Comparison of ENCODE assay signal across 14 cellular contexts in the genomic region with DNA sequence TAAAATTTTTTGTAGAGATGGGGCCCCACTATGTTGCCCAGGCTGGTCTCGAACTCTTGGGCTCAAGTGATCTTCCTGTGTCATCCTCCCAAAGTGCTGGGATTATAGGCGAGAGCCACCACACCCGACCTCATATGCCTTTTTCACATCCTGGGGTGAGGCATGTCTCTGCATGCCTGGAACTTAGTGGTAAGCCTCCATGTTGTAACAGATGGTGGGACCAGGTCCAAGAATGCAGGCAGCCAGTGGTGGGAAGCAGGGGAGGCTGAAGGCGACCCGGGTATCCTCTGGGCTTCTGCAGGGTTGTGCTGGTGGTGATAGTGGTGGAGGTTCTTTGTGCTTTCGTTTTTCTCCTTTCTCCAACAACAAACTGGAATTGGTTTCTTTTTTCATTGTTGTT. TPM values are rescaled to one million over a fixed set of nuclear protein-coding genes. Genes with fewer than 3 reads are reported as not detected.
A peak's percentile ranks its signal among the peaks of the same experiment; 100 is the strongest.
DNase-seq lines count a peak whose midpoint lies in the region; ATAC-seq, FAIRE-seq and TF ChIP-seq lines count a peak whose summit lies in the region.
"Had no signal": no experiment of that assay in that cellular context is flagged by ENCODE, and none has a peak within 500 bp of the region (broad histone marks: within the 10 kb centered on the region; RNA-seq: fewer than 3 reads in every experiment).

No MANE protein-coding gene starts in this region.

- H3F3A ChIP-seq in GM23248 (ENCODE audit: insufficient read depth) = 0 out of 2 replicates have a peak, but pooled peaks cover 3% of the 10 kb centered on the region

- peaks cover under 1% of the 10 kb centered on the region for H3K9me3 ChIP-seq in AG04450 (ENCODE audit: control insufficient read depth, insufficient read depth, low read length)
- no peaks in the 10 kb centered on the region for H3K9me3 ChIP-seq in GM23248 (ENCODE audit: low read depth)
- H3K9me3 ChIP-seq in kidney (ENCODE audit: control insufficient read depth in 1 of 2, low read length in 2 of 2) = no peaks in the 10 kb centered on the region

- H3K4me2 ChIP-seq in GM23248 (ENCODE audit: unreplicated experiment) = no peak overlapping the region

- intact Hi-C loops in kidney (cut with DNase I) = no loop called here

- H3K27me3 ChIP-seq in AG04450 (ENCODE audit: control insufficient read depth, insufficient read depth, low read length) = peaks cover 4% of the 10 kb centered on the region
- peaks cover 5% of the 10 kb centered on the region; the same call in 1 of the 2 replicates for H3K27me3 ChIP-seq in GM23248 (replicated peaks; ENCODE audit: insufficient read depth)

- H3K79me2 ChIP-seq in GM23248 (ENCODE audit: insufficient read depth) = no peaks in the 10 kb centered on the region

- 20 to 21% methylated on average over 6 of the region's 6 CpGs for WGBS in GM23248 (ENCODE audit: low coverage in 1 of 2, low lambda C conversion rate in 2 of 2, missing lambda C conversion rate in 2 of 2), 2 experiments

- DNase-seq in AG04450 (ENCODE audit: low read depth, low spot score) (peak; percentile 13), GM23248 (peak; percentile 43), NCI-H82 (lab: John Stamatoyannopoulos, UW) (peak; percentile 73), fibroblast of gingiva (ENCODE audit: low read depth) (peak; percentile 34), GOT3 (lab: John Stamatoyannopoulos, UW) (no peak), kidney (no peak), cortex of kidney (lab: John Stamatoyannopoulos, UW) (no peak)
- DNase-seq: C1 segment of cervical spinal cord; effector memory CD4-positive, alpha-beta T cell; NCI-H1930; T-helper 9 cell had no signal

- no peaks in the 10 kb centered on the region for H3K4me1 ChIP-seq in GM23248 (ENCODE audit: insufficient read depth)
- H3K4me1 ChIP-seq in kidney (ENCODE audit: control insufficient read depth in 1 of 2, insufficient read depth in 1 of 2, low read depth in 1 of 2, low read length in 2 of 2) = no peaks in the 10 kb centered on the region

- TF ChIP-seq CTCF in AG04450 (IDR thresholded peaks at IDR 0.05; ENCODE audit: low read depth, low read length) (no peak), kidney (IDR thresholded peaks at IDR 0.05; ENCODE audit: borderline replicate concordance, extremely low read depth, insufficient read depth) (no peak)

- H3K27ac ChIP-seq in AG04450 (ENCODE audit: low read depth, low read length) = no peak overlapping the region
- no peak overlapping the region for H3K27ac ChIP-seq in GM23248
- H3K27ac ChIP-seq in kidney (ENCODE audit: low read depth in 2 of 2, low read length in 2 of 2) = no peak overlapping the region

- no peak overlapping the region for H2AFZ ChIP-seq in GM23248

- no peak for ATAC-seq in HG03354 (IDR thresholded peaks at IDR 0.05; ENCODE audit: poor library complexity, severe bottlenecking, unreplicated experiment)
- ATAC-seq: Panc1; stimulated activated effector memory CD8-positive, alpha-beta T cell treated with anti-CD3 and anti-CD28 coated beads, Interleukin-12 subunit alpha, Interleukin-12 subunit beta, amount 100 ng/mL, for 72 hours had no signal

- POLR2A ChIA-PET in AG04450 (lab: Yijun Ruan, JAX) = no interaction called here

- in situ Hi-C loops in GM23248 (cut with MboI) = no loop called here

- H3K36me3 ChIP-seq in GM23248 (ENCODE audit: low read depth) = no peaks in the 10 kb centered on the region
- H3K36me3 ChIP-seq in kidney (ENCODE audit: control insufficient read depth in 1 of 2, insufficient read depth in 2 of 2, low read length in 2 of 2) = no peaks in the 10 kb centered on the region

- FAIRE-seq in kidney (lab: Jason Lieb, UNC) = no peak

- H3K9ac ChIP-seq in GM23248 (no peak overlapping the region), kidney (ENCODE audit: low read length in 2 of 2) (no peak overlapping the region)

- no peaks in the 10 kb centered on the region for H3K9me2 ChIP-seq in GM23248 (ENCODE audit: insufficient read depth)

- H3K4me3 ChIP-seq in AG04450 (ENCODE audit: low read depth, low read length) = no peak overlapping the region
- no peak overlapping the region for H3K4me3 ChIP-seq in GM23248
- H3K4me3 ChIP-seq in kidney (ENCODE audit: low read length in 2 of 2) = no peak overlapping the region

- no peaks in the 10 kb centered on the region for H4K20me1 ChIP-seq in GM23248 (ENCODE audit: insufficient read depth)

- CTCF ChIA-PET in AG04450 (lab: Charles Lee) = no interaction called here

RNA-seq across cellular contexts. Expression of a gene that starts 30.1 kb away (rescaled TPM):
- polyA plus RNA-seq in AG04450 (2011; rRNA removed) (36.0 and 40.9 TPM in 2 replicates), GM23248 (2016; fragmentation: Nextera tagmentation; extraction: Ambion mirVana) (125 and 130 TPM in 2 replicates), kidney (ENCODE audit: insufficient read depth, low read depth, low replicate concordance) (120 TPM)
- 8.1 and 8.6 TPM in 2 replicates for polyA minus RNA-seq in AG04450 (2011; rRNA and poly(A)+ RNA removed)
- 14.4 and 29.6 TPM in 2 replicates for total RNA-seq in GM23248 (2014; rRNA removed; shearing (Covaris generic))
- total RNA-seq in kidney = 59.5 TPM

RNA-seq across cellular contexts. Expression of a gene that starts 31.0 kb away (rescaled TPM):
- polyA plus RNA-seq in AG04450 (2011; rRNA removed) (not detected in 2 replicates), GM23248 (2016; fragmentation: Nextera tagmentation; extraction: Ambion mirVana) (not detected in 2 replicates), kidney (ENCODE audit: insufficient read depth, low read depth, low replicate concordance) (not detected)
- not detected in 2 replicates for polyA minus RNA-seq in AG04450 (2011; rRNA and poly(A)+ RNA removed)
- total RNA-seq in GM23248 (2014; rRNA removed; shearing (Covaris generic)) = not detected in 2 replicates
- total RNA-seq in kidney = 0.16 TPM

RNA-seq across cellular contexts. Expression of a gene that starts 43.0 kb away (rescaled TPM):
- polyA plus RNA-seq in AG04450 (2011; rRNA removed) = 890 and 1,276 TPM in 2 replicates
- polyA minus RNA-seq in AG04450 (2011; rRNA and poly(A)+ RNA removed) = 210 and 227 TPM in 2 replicates
- total RNA-seq in GM23248 (2014; rRNA removed; shearing (Covaris generic)) = 680 and 837 TPM in 2 replicates
- polyA plus RNA-seq in GM23248 (2016; fragmentation: Nextera tagmentation; extraction: Ambion mirVana) = 1,456 and 1,474 TPM in 2 replicates
- 1,282 TPM for total RNA-seq in kidney
- polyA plus RNA-seq in kidney (ENCODE audit: insufficient read depth, low read depth, low replicate concordance) = 1,707 TPM

RNA-seq across cellular contexts. Expression of a gene that starts 54.9 kb away (rescaled TPM):
- polyA plus RNA-seq in AG04450 (2011; rRNA removed) = 0.99 and 1.4 TPM in 2 replicates
- polyA minus RNA-seq in AG04450 (2011; rRNA and poly(A)+ RNA removed) = 2.1 and 3.4 TPM in 2 replicates
- 5.9 and 8.7 TPM in 2 replicates for total RNA-seq in GM23248 (2014; rRNA removed; shearing (Covaris generic))
- 4.1 and 5.0 TPM in 2 replicates for polyA plus RNA-seq in GM23248 (2016; fragmentation: Nextera tagmentation; extraction: Ambion mirVana)
- total RNA-seq in kidney = 30.8 TPM
- 3.5 TPM for polyA plus RNA-seq in kidney (ENCODE audit: insufficient read depth, low read depth, low replicate concordance)

Comparison
In these comparisons a context has a peak if more than half of its experiments do, and no peak if none do; other contexts are left out.
1. DNase-seq: peak in AG04450 (single experiment), GM23248 (single experiment), NCI-H82 (single experiment) and fibroblast of gingiva (single experiment); none in GOT3 (single experiment), kidney (single experiment) and cortex of kidney (single experiment).